Comparison of ENCODE assay signal across 1 cellular context in the genomic region with DNA sequence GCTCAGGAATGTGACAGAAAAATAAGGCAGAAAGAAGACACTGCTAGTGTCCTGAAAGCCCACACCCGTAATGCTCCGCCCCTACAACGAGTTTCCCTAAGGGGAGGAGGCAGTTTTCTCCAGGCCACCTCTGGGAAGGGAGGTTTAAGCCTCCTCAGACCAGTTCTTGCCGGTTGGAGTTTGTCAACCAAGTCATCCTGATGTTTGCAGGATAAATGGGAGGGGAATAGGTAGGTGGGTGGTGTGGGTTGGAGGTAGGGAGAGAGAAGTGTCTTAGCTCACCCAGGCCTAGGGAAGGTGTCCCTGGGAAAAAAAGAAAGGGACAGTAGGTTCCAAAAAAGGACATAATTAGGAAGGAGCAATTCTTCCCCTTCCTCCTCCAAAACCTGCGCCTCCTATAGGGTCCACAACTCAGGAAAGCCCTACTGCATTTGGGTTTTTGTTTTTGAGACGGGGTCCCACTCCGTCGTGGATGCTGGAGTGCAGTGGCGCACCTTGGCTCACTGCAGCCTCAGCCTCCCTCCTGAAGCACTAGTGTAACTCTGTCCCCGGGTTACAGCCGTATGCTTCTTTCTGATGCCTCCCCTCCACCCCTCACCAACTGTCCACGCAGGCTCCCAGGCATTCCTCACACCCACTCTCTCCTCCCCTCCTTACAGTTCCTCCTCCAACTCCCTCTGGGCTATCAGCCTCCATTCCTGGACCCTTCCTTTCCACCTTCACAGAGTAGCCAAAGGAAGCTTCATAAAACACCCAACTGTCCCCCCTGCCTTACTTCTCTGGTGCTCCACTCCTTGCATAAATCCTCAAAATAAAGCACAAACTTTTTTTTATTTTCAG.
TF ChIP-seq lines count a peak whose summit lies in the region.

No MANE protein-coding gene starts in this region.

TF ChIP-seq in HEK293, 187 proteins besides CTCF, POLR2A, EP300 and RAD21 (continued from another document):
- TF ChIP-seq ZNF223 (tag by site-specific recombination; IDR thresholded peaks at IDR 0.05) (no peak), ZNF777 (tag by site-specific recombination; IDR thresholded peaks at IDR 0.05; ENCODE audit: borderline replicate concordance) (no peak), KLF1 (tag by site-specific recombination; IDR thresholded peaks at IDR 0.05) (peak; percentile 82), ZNF335 (tag by site-specific recombination; conservative IDR thresholded peaks at IDR 0.05) (0 out of 2 replicates have a peak, but pooled peaks have one; percentile 2), SP2 (tag by site-specific recombination; IDR thresholded peaks at IDR 0.05) (peak; percentile 60), PRDM4 (tag by site-specific recombination; IDR thresholded peaks at IDR 0.05) (no peak), ZNF398 (tag by site-specific recombination; IDR thresholded peaks at IDR 0.05) (peak; percentile 64), ZNF16 (tag by site-specific recombination; IDR thresholded peaks at IDR 0.05; ENCODE audit: low read depth) (no peak)
